In the genomic region with DNA sequence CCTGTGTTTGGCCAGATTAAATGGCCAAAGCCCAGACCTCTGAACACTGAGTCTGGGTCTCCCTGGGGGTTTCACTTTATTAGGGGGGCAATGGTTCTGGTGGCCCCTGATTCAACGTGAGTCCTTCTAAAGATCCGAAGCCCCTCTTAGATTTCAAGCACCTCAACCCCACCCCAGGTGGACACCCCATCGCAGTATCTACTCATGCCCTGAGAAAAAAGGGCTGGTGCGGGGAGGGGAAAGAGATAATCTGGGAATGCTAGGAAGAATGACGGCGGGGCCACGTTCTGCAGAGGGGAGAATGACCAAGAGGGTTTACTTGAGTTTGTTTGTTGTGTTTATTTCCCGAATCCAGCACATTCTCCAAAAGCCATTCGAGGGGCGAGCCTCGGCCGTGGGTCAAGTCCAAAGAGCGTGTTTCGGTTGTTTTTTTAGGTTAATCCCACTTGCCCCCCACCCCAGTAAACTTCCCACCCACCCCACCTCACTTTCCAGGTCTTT, we compare ENCODE assay signal across 8 cellular contexts. TPM values are rescaled to one million over a fixed set of nuclear protein-coding genes. Genes with fewer than 3 reads are reported as not detected.
DNase-seq lines count a peak whose midpoint lies in the region; ATAC-seq, FAIRE-seq and TF ChIP-seq lines count a peak whose summit lies in the region.

No MANE protein-coding gene starts in this region.

- DNase-seq in A673 (ENCODE audit: low spot score) (no peak), HFFc6 (no peak), bronchial epithelial cell (ENCODE audit: low read depth) (no peak), COR-L47 (lab: John Stamatoyannopoulos, UW) (no peak), NCI-H2171 treated with DMSO at 0.1 percent for 48 hours (lab: John Stamatoyannopoulos, UW) (no peak)

- BruUV-seq in A673 (replicated peaks; lab: Mats Ljungman, UMichigan) = no TSS peak

- 0 out of 2 replicates have a peak, but pooled peaks cover 4% of the 10 kb centered on the region for H3K36me3 Mint-ChIP-seq in HFFc6 (ENCODE audit: low read depth)

- peak overlapping the region; percentile 32 for H3K4me3 ChIP-seq in A673 (ENCODE audit: low read depth, low read length, poor library complexity, severe bottlenecking)
- H3K4me3 ChIP-seq in bronchial epithelial cell (ENCODE audit: low read depth, low read length) = peak overlapping the region; percentile 83
- peak overlapping the region; percentile 43 for H3K4me3 ChIP-seq in mucosa of stomach (ENCODE audit: low read length)

- H3K9ac ChIP-seq in mucosa of stomach (ENCODE audit: low read length) = peak overlapping the region; percentile 94

- intact Hi-C loops in A673 (cut with micrococcal nuclease; ENCODE audit: unreplicated experiment) = no loop called here

- no peaks in the 10 kb centered on the region for H3K36me3 ChIP-seq in A673 (ENCODE audit: insufficient read depth, low read length, poor library complexity, severe bottlenecking)
- H3K36me3 ChIP-seq in bronchial epithelial cell (ENCODE audit: control insufficient read depth, insufficient read depth, low read length) = peaks cover 3% of the 10 kb centered on the region
- no peaks in the 10 kb centered on the region for H3K36me3 ChIP-seq in mucosa of stomach (ENCODE audit: control insufficient read depth, insufficient read depth, low read length)

- peaks cover 1% of the 10 kb centered on the region for H3K27me3 Mint-ChIP-seq in HFFc6 (ENCODE audit: insufficient read depth)

- H3K4me1 ChIP-seq in A673 (ENCODE audit: insufficient read depth, low read length, poor library complexity, severe bottlenecking) (no peaks in the 10 kb centered on the region), mucosa of stomach (ENCODE audit: control insufficient read depth, insufficient read depth, low read length) (peaks cover 36% of the 10 kb centered on the region)

- no peak for TF ChIP-seq CTCF in A673 (conservative IDR thresholded peaks at IDR 0.05; ENCODE audit: low read depth, low read length)
- no peak for TF ChIP-seq CTCF in HFFc6 (IDR thresholded peaks at IDR 0.05)
- no peak for TF ChIP-seq CTCF in bronchial epithelial cell (IDR thresholded peaks at IDR 0.05; ENCODE audit: insufficient read depth, low read length, severe bottlenecking)

- H3K9me3 ChIP-seq in A673 (ENCODE audit: low read depth, low read length, poor library complexity, severe bottlenecking) = no peaks in the 10 kb centered on the region
- H3K9me3 ChIP-seq in mucosa of stomach (ENCODE audit: control insufficient read depth, low read length) = no peaks in the 10 kb centered on the region

- POLR2A ChIA-PET in A673 (lab: Charles Lee; ENCODE audit: low non-redundant PET) = no interaction called here

- H3K27ac Mint-ChIP-seq in HFFc6 = peak overlapping the region; percentile 79

- FAIRE-seq in bronchial epithelial cell (lab: Jason Lieb, UNC) = no peak

- no peaks in the 10 kb centered on the region for H3K9me3 Mint-ChIP-seq in HFFc6

- peaks cover 59% of the 10 kb centered on the region for H3K4me1 Mint-ChIP-seq in HFFc6 (ENCODE audit: low read depth)

- H3K27me3 ChIP-seq in A673 (replicated peaks; ENCODE audit: insufficient read depth, low read depth, low read length, poor library complexity) (peaks cover 80% of the 10 kb centered on the region), bronchial epithelial cell (ENCODE audit: control insufficient read depth, insufficient read depth, low read length) (no peaks in the 10 kb centered on the region), mucosa of stomach (ENCODE audit: control insufficient read depth, insufficient read depth, low read length) (no peaks in the 10 kb centered on the region)

- peak overlapping the region; percentile 93 for H3K4me3 Mint-ChIP-seq in HFFc6

- H3K27ac ChIP-seq in A673 (ENCODE audit: low read depth, low read length, poor library complexity, severe bottlenecking) = no peak overlapping the region

- CTCF ChIA-PET in A673 (lab: Charles Lee) = no interaction called here

- ATAC-seq in HG02642 (IDR thresholded peaks at IDR 0.05; ENCODE audit: poor library complexity, unreplicated experiment) (no peak), GM18858 (IDR thresholded peaks at IDR 0.05; ENCODE audit: unreplicated experiment) (no peak)

RNA-seq across cellular contexts. Expression of a gene that starts 0.8 kb away (rescaled TPM):
- 0.32 and 0.74 TPM in 2 replicates for total RNA-seq in A673 (2021)
- total RNA-seq in HFFc6 (2021; fragmentation: NEBNext Ultra II Directional; extraction: Animal tissue kit (Norgen Biotek cat#: 25700)) = 100 to 1,000 TPM; 131 to 163 (median 154) TPM
- total RNA-seq in bronchial epithelial cell = 19.2 and 20.2 TPM in 2 replicates

Comparison
In these comparisons a context has a peak if more than half of its experiments do, and no peak if none do; other contexts are left out.
1. H3K4me3 ChIP-seq: peak in every context shown above with its lines; median percentile 83 in bronchial epithelial cell; 43 in mucosa of stomach; 32 in A673.
2. RNA of a gene that starts 0.8 kb away (total RNA-seq): 131 to 163 TPM in HFFc6 and 19.2 to 20.2 TPM in bronchial epithelial cell; 0.32 to 0.74 TPM in A673; every median in the first group is over 10 times any median in the second.